Comparison of ENCODE assay signal across 22 cellular contexts in genomic region chr6:107392069-107392468, GRCh38.
DNase-seq lines count a peak whose midpoint lies in the region; ATAC-seq, FAIRE-seq and TF ChIP-seq lines count a peak whose summit lies in the region.
"Had no signal": no experiment of that assay in that cellular context is flagged by ENCODE, and none has a peak within 500 bp of the region (broad histone marks: within the 10 kb centered on the region; RNA-seq: fewer than 3 reads in every experiment).

No MANE protein-coding gene starts in this region.

- no peaks in the 10 kb centered on the region for H3K27me3 ChIP-seq in H1 (replicated peaks in 1 of 4; ENCODE audit: control insufficient read depth in 3 of 4, extremely low read depth in 1 of 4, insufficient read depth in 3 of 4, low read length in 3 of 4)
- H3K27me3 ChIP-seq: BE2C had no signal

- no peak for ATAC-seq in GM18867 (IDR thresholded peaks at IDR 0.05; ENCODE audit: unreplicated experiment)
- ATAC-seq in activated naive CD8-positive, alpha-beta T cell treated with anti-CD3 and anti-CD28 coated beads, Interleukin-2, amount 50 U/mL, for 24 hours, result no peak

- H3K4me1 Mint-ChIP-seq in activated naive CD8-positive, alpha-beta T cell treated with anti-CD3 and anti-CD28 coated beads, Interleukin-2, amount 50 U/mL, for 24 hours, result no peaks in the 10 kb centered on the region

- H3K56ac ChIP-seq in H1 (replicated peaks; ENCODE audit: insufficient read length, low read depth, low read length), result no peak overlapping the region

- H2BK12ac ChIP-seq in H1 (ENCODE audit: low read depth, low read length), result no peak overlapping the region

- H2BK20ac ChIP-seq in H1 (ENCODE audit: low read length), result no peak overlapping the region

- H4K91ac ChIP-seq in H1 (replicated peaks; ENCODE audit: insufficient read length, low read length), result no peak overlapping the region

- no peak for TF ChIP-seq EP300 in H1 (IDR thresholded peaks at IDR 0.05; ENCODE audit: borderline replicate concordance in 1 of 2, low read depth in 2 of 2, low read length in 2 of 2)

- POLR2A ChIA-PET in H1 (lab: Charles Lee; ENCODE audit: partially characterized antibody), result interaction anchor here (0.6 kb wide), 1 partner anchor 275 kb away, joined by 3 read pairs; no protein-coding TSS in a partner anchor

- no peak overlapping the region for H3K27ac Mint-ChIP-seq in activated naive CD8-positive, alpha-beta T cell treated with anti-CD3 and anti-CD28 coated beads, Interleukin-2, amount 50 U/mL, for 24 hours
- H3K27ac Mint-ChIP-seq: CD4-positive, CD25-positive, alpha-beta regulatory T cell; CD8-positive, alpha-beta memory T cell; H9 had no signal

- no peak overlapping the region for H3K4me3 Mint-ChIP-seq in activated naive CD8-positive, alpha-beta T cell treated with anti-CD3 and anti-CD28 coated beads, Interleukin-2, amount 50 U/mL, for 24 hours
- H3K4me3 Mint-ChIP-seq: CD4-positive, CD25-positive, alpha-beta regulatory T cell; CD8-positive, alpha-beta memory T cell; H9 had no signal

- no peaks in the 10 kb centered on the region for H3K23me2 ChIP-seq in H1 (ENCODE audit: low read depth, low read length)

- H3K4ac ChIP-seq in H1 (replicated peaks; ENCODE audit: insufficient read length, low read depth, low read length), result no peak overlapping the region

- no peak overlapping the region for H3K27ac ChIP-seq in H1 (ENCODE audit: low read depth, low read length)
- H3K27ac ChIP-seq: KMS-11 had no signal

- no peak overlapping the region for H2BK120ac ChIP-seq in H1 (replicated peaks; ENCODE audit: low read depth, low read length)

- H3K4me2 ChIP-seq in H1 (ENCODE audit: insufficient read depth in 1 of 2, low read depth in 2 of 2, low read length in 2 of 2), result no peak overlapping the region
- H3K4me2 ChIP-seq: KMS-11 had no signal

- no peak for TF ChIP-seq POLR2A in H1 (IDR thresholded peaks at IDR 0.05; ENCODE audit: control extremely low read depth in 1 of 2, low read depth in 2 of 2, low read length in 2 of 2)

- H3K23ac ChIP-seq in H1 (ENCODE audit: insufficient read length), result no peak overlapping the region

- no peak overlapping the region for H2AK5ac ChIP-seq in H1 (ENCODE audit: low read depth, low read length)

- no peak overlapping the region for H4K8ac ChIP-seq in H1 (ENCODE audit: extremely low read depth, insufficient read depth, low read length)

- CTCF ChIA-PET in H1 (lab: Charles Lee; ENCODE audit: partially characterized antibody), result interaction anchor here (1.1 kb wide), 1 partner anchor 10 kb away, joined by 3 read pairs; no protein-coding TSS in a partner anchor

- no peak overlapping the region for H2AFZ ChIP-seq in H1 (ENCODE audit: low read length)

- H3K36me3 Mint-ChIP-seq in activated naive CD8-positive, alpha-beta T cell treated with anti-CD3 and anti-CD28 coated beads, Interleukin-2, amount 50 U/mL, for 24 hours (ENCODE audit: low read depth), result peaks cover 33% of the 10 kb centered on the region

- no peak overlapping the region for H4K5ac ChIP-seq in H1 (ENCODE audit: insufficient read length, low read depth, low read length)

- no peak for TF ChIP-seq CTCF in GM12865 (IDR thresholded peaks at IDR 0.05; ENCODE audit: insufficient read depth, low read depth, low read length, missing control alignments)
- TF ChIP-seq CTCF in H1 (IDR thresholded peaks at IDR 0.05; ENCODE audit: control extremely low read depth in 1 of 3, insufficient read depth in 1 of 3, low read depth in 1 of 3, low read length in 3 of 3), result no peak

- H3K36me3 ChIP-seq in H1 (ENCODE audit: control insufficient read depth in 2 of 4, insufficient read depth in 4 of 4, low read length in 3 of 4), result peaks cover 0 to 4% (median 0%) of the 10 kb centered on the region in 4 experiments; a peak in 1 of 8 replicates
- H3K36me3 ChIP-seq: BE2C had no signal

- H3K27me3 Mint-ChIP-seq in activated naive CD8-positive, alpha-beta T cell treated with anti-CD3 and anti-CD28 coated beads, Interleukin-2, amount 50 U/mL, for 24 hours, result no peaks in the 10 kb centered on the region
- H3K27me3 Mint-ChIP-seq: CD4-positive, CD25-positive, alpha-beta regulatory T cell; CD8-positive, alpha-beta memory T cell had no signal

- H3K9me3 Mint-ChIP-seq in activated naive CD8-positive, alpha-beta T cell treated with anti-CD3 and anti-CD28 coated beads, Interleukin-2, amount 50 U/mL, for 24 hours, result peaks cover 32% of the 10 kb centered on the region

- no peak overlapping the region for H2BK5ac ChIP-seq in H1 (ENCODE audit: low read depth, low read length)

- H3K14ac ChIP-seq in H1 (ENCODE audit: insufficient read length), result no peak overlapping the region

- DNase-seq in GM12865 (ENCODE audit: low read depth) (peak; percentile 2), H1 (ENCODE audit: low read depth in 1 of 2, low spot score in 2 of 2) (no peak)
- peak; percentile 7 for DNase-seq in Jurkat, Clone E6-1 (ENCODE audit: low read depth, low spot score)
- DNase-seq in activated CD8-positive, alpha-beta memory T cell treated with anti-CD3 and anti-CD28 coated beads, Interleukin-2, amount 50 U/mL, for 48 hours, result no peak
- no peak for DNase-seq in activated naive CD8-positive, alpha-beta T cell treated with anti-CD3 and anti-CD28 coated beads, Interleukin-2, amount 50 U/mL, for 24 hours
- DNase-seq: ACHN; BE2C; C1 segment of cervical spinal cord; CD4-positive, CD25-positive, alpha-beta regulatory T cell; CD8-positive, alpha-beta memory T cell; COR-L47; DMS 273 treated with DMSO at 0.1 percent for 48 hours; DMS53; DND-41; EL; GOT3; H9; IMR-90 had no signal

- no peaks in the 10 kb centered on the region for H3K9me3 ChIP-seq in H1 (ENCODE audit: insufficient read depth in 2 of 2, low read depth in 1 of 2, low read length in 1 of 2)
- H3K9me3 ChIP-seq: BE2C had no signal

- no peak overlapping the region for H2BK15ac ChIP-seq in H1 (ENCODE audit: low read length)

- WGBS in H1 (ENCODE audit: extremely low coverage in 1 of 2, insufficient coverage in 1 of 2, insufficient read length in 1 of 2, insufficient replicate concordance in 2 of 2, low coverage in 1 of 2, low lambda C conversion rate in 2 of 2, missing lambda C conversion rate in 1 of 2), 2 experiments, result 95% methylated on average over 2 of the region's 2 CpGs; no CpG with 5 or more reads in 1 of the 2 experiments

- H3K4me1 ChIP-seq in H1 (replicated peaks in 1 of 4; ENCODE audit: control insufficient read depth in 3 of 4, insufficient read depth in 4 of 4, low read length in 3 of 4), result no peaks in the 10 kb centered on the region
- H3K4me1 ChIP-seq: BE2C had no signal

- no peak for FAIRE-seq in H1 (lab: Jason Lieb, UNC)
- FAIRE-seq: GM12892, HTR-8/SVneo had no signal

- no peak overlapping the region for H3K18ac ChIP-seq in H1 (ENCODE audit: extremely low read depth, low read length)

- no peak overlapping the region for H3K9ac ChIP-seq in H1 (replicated peaks in 1 of 4; ENCODE audit: extremely low read depth in 1 of 4, low read depth in 3 of 4, low read length in 3 of 4)
- H3K9ac ChIP-seq: KMS-11 had no signal

- no peak for TF ChIP-seq RAD21 in H1 (IDR thresholded peaks at IDR 0.05 in 1 of 2, conservative IDR thresholded peaks at IDR 0.05 in 1 of 2; ENCODE audit: low read depth in 2 of 2, low read length in 2 of 2)

- H3K4me3 ChIP-seq in GM12865 (ENCODE audit: low read depth, low read length) (no peak overlapping the region), H1 (ENCODE audit: extremely low read depth in 1 of 4, insufficient read depth in 2 of 4, low read depth in 3 of 4, low read length in 4 of 4) (no peak overlapping the region)
- no peak overlapping the region for H3K4me3 ChIP-seq in Jurkat, Clone E6-1 (ENCODE audit: low read length)

- H3K79me2 ChIP-seq in H1 (ENCODE audit: control insufficient read depth in 1 of 2, insufficient read depth in 2 of 2, low read length in 2 of 2), result no peaks in the 10 kb centered on the region

- no peaks in the 10 kb centered on the region for H4K20me1 ChIP-seq in H1 (replicated peaks in 1 of 2; ENCODE audit: control insufficient read depth in 1 of 2, insufficient read depth in 2 of 2, low read length in 2 of 2)

- peaks cover 2% of the 10 kb centered on the region; the same call in 1 of the 2 replicates for H3K79me1 ChIP-seq in H1 (ENCODE audit: low read depth, low read length)

TF ChIP-seq in H1, 55 proteins besides CTCF, POLR2A, EP300 and RAD21:
- TF ChIP-seq EZH2 (IDR thresholded peaks at IDR 0.05; ENCODE audit: low read depth, low read length, severe bottlenecking) (no peak), SP2 (IDR thresholded peaks at IDR 0.05; ENCODE audit: low read length) (peak; percentile 20; the same call in 1 of the 2 replicates), SP1 (IDR thresholded peaks at IDR 0.05; ENCODE audit: low read depth, low read length) (0 out of 2 replicates have a peak, but pooled peaks have one; percentile 20)

Comparison
In these comparisons a context has a peak if more than half of its experiments do, and no peak if none do; other contexts are left out.
1. DNase-seq: peak in GM12865 (single experiment) and Jurkat, Clone E6-1 (single experiment); none in H1 (0 of 2), activated CD8-positive, alpha-beta memory T cell treated with anti-CD3 and anti-CD28 coated beads, Interleukin-2, amount 50 U/mL, for 48 hours (single experiment) and activated naive CD8-positive, alpha-beta T cell treated with anti-CD3 and anti-CD28 coated beads, Interleukin-2, amount 50 U/mL, for 24 hours (single experiment).